In genomic region chr5:119323630-119324000, GRCh38 we compare ENCODE assay signal across 9 cellular contexts. TPM values are rescaled to one million over a fixed set of nuclear protein-coding genes. Genes with fewer than 3 reads are reported as not detected.
DNase-seq lines count a peak whose midpoint lies in the region; ATAC-seq and TF ChIP-seq lines count a peak whose summit lies in the region.
"Had no signal": no experiment of that assay in that cellular context is flagged by ENCODE, and none has a peak within 500 bp of the region (broad histone marks: within the 10 kb centered on the region; RNA-seq: fewer than 3 reads in every experiment).

No MANE protein-coding gene starts in this region.

- H3K4me1 Mint-ChIP-seq in activated CD4-positive, alpha-beta T cell treated with anti-CD3 and anti-CD28 coated beads, Interleukin-2, amount 10 ng/mL, durations not matched to agents 24 days and 14 days = peaks cover 80% of the 10 kb centered on the region

- H3K9me3 ChIP-seq in Peyer's patch (no peaks in the 10 kb centered on the region), thoracic aorta (no peaks in the 10 kb centered on the region), esophagus muscularis mucosa (no peaks in the 10 kb centered on the region)

- TF ChIP-seq POLR2A in Peyer's patch (IDR thresholded peaks at IDR 0.05) (no peak), esophagus muscularis mucosa (IDR thresholded peaks at IDR 0.05; ENCODE audit: low read depth) (no peak)

- H3K4me1 ChIP-seq in Peyer's patch (peaks cover 0 to 14% (median 9%) of the 10 kb centered on the region in 4 donors), thoracic aorta (ENCODE audit: control insufficient read depth in 1 of 2, low read depth in 2 of 2) (peaks cover 27 to 32% of the 10 kb centered on the region in 2 donors), esophagus muscularis mucosa (peaks cover 11 to 21% (median 12%) of the 10 kb centered on the region in 4 donors)

- DNase-seq in activated CD4-positive, alpha-beta T cell treated with anti-CD3 and anti-CD28 coated beads, Interleukin-2, amount 10 ng/mL, durations not matched to agents 24 days and 14 days = no peak
- DNase-seq in activated CD4-positive, alpha-beta T cell treated with anti-CD3 and anti-CD28 coated beads, Interleukin-2, amount 50 U/mL, for 4 hours = no peak
- no peak for DNase-seq in Peyer's patch
- peak; percentile 68 for DNase-seq in fibroblast of peridontal ligament (ENCODE audit: extremely low read depth)
- no peak for DNase-seq in thoracic aorta (ENCODE audit: low spot score)
- no peak for DNase-seq in NOMO-1 treated with DMSO at 0.1 percent for 48 hours (lab: John Stamatoyannopoulos, UW; ENCODE audit: unreplicated experiment)
- no peak for DNase-seq in stimulated activated CD8-positive, alpha-beta memory T cell treated with anti-CD3 and anti-CD28 coated beads, Interleukin-4, amount 100 ng/mL, for 48 hours
- DNase-seq in esophagus muscularis mucosa (ENCODE audit: extremely low spot score) = no peak

- H3K4me3 ChIP-seq in Peyer's patch (no peak overlapping the region), thoracic aorta (peak overlapping the region; percentile 56), esophagus muscularis mucosa (no peak overlapping the region)

- H3K27ac Mint-ChIP-seq in activated CD4-positive, alpha-beta T cell treated with anti-CD3 and anti-CD28 coated beads, Interleukin-2, amount 10 ng/mL, durations not matched to agents 24 days and 14 days = peak overlapping the region; percentile 75

- no peak overlapping the region for H3K4me3 Mint-ChIP-seq in activated CD4-positive, alpha-beta T cell treated with anti-CD3 and anti-CD28 coated beads, Interleukin-2, amount 10 ng/mL, durations not matched to agents 24 days and 14 days
- H3K4me3 Mint-ChIP-seq: neural crest cell had no signal

- H3K9me3 Mint-ChIP-seq in activated CD4-positive, alpha-beta T cell treated with anti-CD3 and anti-CD28 coated beads, Interleukin-2, amount 10 ng/mL, durations not matched to agents 24 days and 14 days = no peaks in the 10 kb centered on the region
- H3K9me3 Mint-ChIP-seq: neural crest cell had no signal

- peaks cover 24% of the 10 kb centered on the region for H3K36me3 Mint-ChIP-seq in activated CD4-positive, alpha-beta T cell treated with anti-CD3 and anti-CD28 coated beads, Interleukin-2, amount 10 ng/mL, durations not matched to agents 24 days and 14 days (ENCODE audit: low read depth)

- H3K27me3 Mint-ChIP-seq in activated CD4-positive, alpha-beta T cell treated with anti-CD3 and anti-CD28 coated beads, Interleukin-2, amount 10 ng/mL, durations not matched to agents 24 days and 14 days = no peaks in the 10 kb centered on the region

- intact Hi-C loops in activated CD4-positive, alpha-beta T cell treated with anti-CD3 and anti-CD28 coated beads, Interleukin-2, amount 10 ng/mL, durations not matched to agents 24 days and 14 days (cut with micrococcal nuclease) = no loop called here
- intact Hi-C loops in esophagus muscularis mucosa (cut with DNase I) = no loop called here

- no peak for ATAC-seq in thoracic aorta (ENCODE audit: insufficient number of reproducible peaks, low FRiP score, low read depth)

- H3K27ac ChIP-seq in Peyer's patch = peak overlapping the region; percentile 3 to 6 (median 6)
- H3K27ac ChIP-seq in thoracic aorta = peak overlapping the region; percentile 85
- H3K27ac ChIP-seq in esophagus muscularis mucosa (replicated peaks in 1 of 4) = peak overlapping the region in 1 of 4 donors; percentile 15

- TF ChIP-seq EP300 in esophagus muscularis mucosa (IDR thresholded peaks at IDR 0.05) = no peak

- H3K27me3 ChIP-seq in Peyer's patch (no peaks in the 10 kb centered on the region), thoracic aorta (replicated peaks; ENCODE audit: insufficient read depth) (no peaks in the 10 kb centered on the region), esophagus muscularis mucosa (no peaks in the 10 kb centered on the region)

- no peak for TF ChIP-seq CTCF in Peyer's patch (IDR thresholded peaks at IDR 0.05)
- no peak for TF ChIP-seq CTCF in thoracic aorta (IDR thresholded peaks at IDR 0.05)
- TF ChIP-seq CTCF in esophagus muscularis mucosa (IDR thresholded peaks at IDR 0.05) = no peak

- H3K36me3 ChIP-seq in Peyer's patch (no peaks in the 10 kb centered on the region), thoracic aorta (no peaks in the 10 kb centered on the region), esophagus muscularis mucosa (no peaks in the 10 kb centered on the region)

RNA-seq across cellular contexts. Expression of gene TNFAIP8, which starts 32.2 kb away (rescaled TPM):
- total RNA-seq in activated CD4-positive, alpha-beta T cell treated with anti-CD3 and anti-CD28 coated beads, Interleukin-2, amount 10 ng/mL, durations not matched to agents 24 days and 14 days = 188 and 193 TPM in 2 replicates
- total RNA-seq in Peyer's patch = 10 to 100 TPM in 2 of 4 donors, 1 to 10 TPM in 2; 3.0 to 47.9 (median 10.2) TPM
- total RNA-seq in thoracic aorta = 10 to 100 TPM; 16.8 to 34.1 TPM
- total RNA-seq in esophagus muscularis mucosa = 10 to 100 TPM; 20.2 to 26.2 (median 22.5) TPM
